Comparison of ENCODE assay signal across 20 cellular contexts in genomic region chr5:89712135-89712700, GRCh38.
DNase-seq lines count a peak whose midpoint lies in the region; ATAC-seq, FAIRE-seq and TF ChIP-seq lines count a peak whose summit lies in the region.
"Had no signal": no experiment of that assay in that cellular context is flagged by ENCODE, and none has a peak within 500 bp of the region (broad histone marks: within the 10 kb centered on the region; RNA-seq: fewer than 3 reads in every experiment).

No MANE protein-coding gene starts in this region.

- no TSS peak for BruUV-seq in GM12878 (replicated peaks; lab: Mats Ljungman, UMichigan)

- peak; percentile 13 for FAIRE-seq in GM12878 (lab: Jason Lieb, UNC)
- FAIRE-seq: GM12892, HepG2, HTR-8/SVneo had no signal

- no peaks in the 10 kb centered on the region for H4K20me1 ChIP-seq in GM12878 (ENCODE audit: control insufficient read depth, insufficient read depth)
- no peaks in the 10 kb centered on the region for H4K20me1 ChIP-seq in osteoblast (ENCODE audit: insufficient read depth, low read length)
- H4K20me1 ChIP-seq: BLaER1 treated with 17β-estradiol and CSF1 and Interleukin-3, amounts not matched to agents 10 nM and 100 nM had no signal

- no peaks in the 10 kb centered on the region for H3K79me1 ChIP-seq in mesenchymal stem cell (replicated peaks; ENCODE audit: low read length, poor library complexity, severe bottlenecking)

- intact Hi-C loops in GM12878 (cut with micrococcal nuclease; ENCODE audit: unreplicated experiment) = no loop called here

- H3K23ac ChIP-seq in mesenchymal stem cell (ENCODE audit: low read length in 2 of 2) = no peak overlapping the region

- peak; percentile 3 for DNase-seq in SK-N-DZ (ENCODE audit: low spot score)
- no peak for DNase-seq in GM12878 (ENCODE audit: low read depth, low spot score)
- peak; percentile 8 for DNase-seq in mesenchymal stem cell
- peak; percentile 26 for DNase-seq in osteoblast (ENCODE audit: insufficient read length, low spot score, missing footprints)
- no peak for DNase-seq in GF-D8 (lab: John Stamatoyannopoulos, UW)
- DNase-seq in AML-193 (lab: John Stamatoyannopoulos, UW) = no peak
- DNase-seq: 8988T; CD8-positive, alpha-beta memory T cell; COR-L47; DMS 273 treated with DMSO at 0.1 percent for 48 hours; DMS53; DND-41; EL; GOT3; H7 had no signal

- TF ChIP-seq POLR2A in GM12878 (IDR thresholded peaks at IDR 0.05; ENCODE audit: low read depth, low read length) = no peak

- in situ Hi-C loops in GM12878 (cut with MboI) = no loop called here

- H2BK120ac ChIP-seq in mesenchymal stem cell (ENCODE audit: low read depth, low read length) = no peak overlapping the region

- H2BK5ac ChIP-seq in mesenchymal stem cell (ENCODE audit: low read depth, low read length, poor library complexity, severe bottlenecking) = no peak overlapping the region

- TF ChIP-seq CTCF in GM12878 (IDR thresholded peaks at IDR 0.05 in 2 of 3, conservative IDR thresholded peaks at IDR 0.05 in 1 of 3; ENCODE audit: control insufficient read depth in 2 of 3, extremely low read depth in 1 of 3, insufficient read depth in 1 of 3, low read depth in 3 of 3, low read length in 3 of 3) (no peak), osteoblast (IDR thresholded peaks at IDR 0.05; ENCODE audit: extremely low read depth, low read depth, low read length) (no peak)

- POLR2A ChIA-PET in GM12878 (lab: Charles Lee) = interaction anchor here (1.7 kb wide), 1 partner anchor 9 kb away, joined by 5 read pairs; no protein-coding TSS in a partner anchor

- H3K9ac ChIP-seq in GM12878 (ENCODE audit: control insufficient read depth, insufficient read depth, low read length) = no peak overlapping the region
- no peak overlapping the region for H3K9ac ChIP-seq in mesenchymal stem cell (ENCODE audit: low read length)
- H3K9ac ChIP-seq: BLaER1 treated with 17β-estradiol and CSF1 and Interleukin-3, amounts not matched to agents 10 nM and 100 nM had no signal

- H3K36me3 ChIP-seq in GM12878 (ENCODE audit: control insufficient read depth in 2 of 2, insufficient read depth in 2 of 2, low read length in 1 of 2) (no peaks in the 10 kb centered on the region), mesenchymal stem cell (ENCODE audit: control insufficient read depth in 1 of 2, insufficient read depth in 2 of 2, low read depth in 1 of 2, low read length in 2 of 2) (no peaks in the 10 kb centered on the region), osteoblast (ENCODE audit: insufficient read depth, low read length) (no peaks in the 10 kb centered on the region)
- H3K36me3 ChIP-seq: BLaER1 treated with 17β-estradiol and CSF1 and Interleukin-3, amounts not matched to agents 10 nM and 100 nM had no signal

- no peak for TF ChIP-seq EP300 in GM12878 (IDR thresholded peaks at IDR 0.05; ENCODE audit: borderline replicate concordance in 1 of 2, control insufficient read depth in 1 of 2, low read depth in 2 of 2, low read length in 2 of 2)

- RAD21 ChIA-PET in GM12878 (lab: Charles Lee; ENCODE audit: unreplicated experiment) = no interaction called here

- no peak for TF ChIP-seq RAD21 in GM12878 (IDR thresholded peaks at IDR 0.05; ENCODE audit: insufficient read depth, low read depth, low read length)

- H2AK5ac ChIP-seq in mesenchymal stem cell (ENCODE audit: low read length, severe bottlenecking) = no peak overlapping the region

- H3K4ac ChIP-seq in mesenchymal stem cell (ENCODE audit: low read depth in 1 of 2, low read length in 2 of 2) = no peak overlapping the region

- H2BK12ac ChIP-seq in mesenchymal stem cell (ENCODE audit: low read length in 2 of 2) = no peak overlapping the region

- SMC1A ChIA-PET in GM12878 (lab: Charles Lee; ENCODE audit: uncharacterized antibody, unreplicated experiment) = interaction anchor here (1.1 to 1.7 kb wide), 2 partner anchors 8 to 9 kb away, joined by 3 read pairs; no protein-coding TSS in a partner anchor

- no peak overlapping the region for H2BK15ac ChIP-seq in mesenchymal stem cell (ENCODE audit: low read depth, poor library complexity, severe bottlenecking)

- no peak overlapping the region for H3K4me2 ChIP-seq in GM12878 (ENCODE audit: control insufficient read depth, insufficient read depth)
- no peak overlapping the region for H3K4me2 ChIP-seq in mesenchymal stem cell (ENCODE audit: low read length, poor library complexity, severe bottlenecking)
- no peak overlapping the region for H3K4me2 ChIP-seq in osteoblast (ENCODE audit: insufficient read depth, low read length)
- H3K4me2 ChIP-seq: BLaER1 treated with 17β-estradiol and CSF1 and Interleukin-3, amounts not matched to agents 10 nM and 100 nM had no signal

- no peak overlapping the region for H3K14ac ChIP-seq in mesenchymal stem cell (ENCODE audit: low read length in 2 of 2)

- 98% methylated on average over 3 of the region's 3 CpGs for WGBS in GM12878 (ENCODE audit: insufficient coverage, insufficient replicate concordance, low lambda C conversion rate, missing lambda C conversion rate)
- WGBS in mesenchymal stem cell = 0% methylated on average over 1 of the region's 3 CpGs

- H3K9me3 ChIP-seq in GM12878 (replicated peaks; ENCODE audit: control insufficient read depth, insufficient read depth, low read length) = no peaks in the 10 kb centered on the region
- no peaks in the 10 kb centered on the region for H3K9me3 ChIP-seq in mesenchymal stem cell (ENCODE audit: control insufficient read depth, low read length)
- no peaks in the 10 kb centered on the region for H3K9me3 ChIP-seq in osteoblast (ENCODE audit: low read depth, low read length)
- H3K9me3 ChIP-seq: BLaER1 treated with 17β-estradiol and CSF1 and Interleukin-3, amounts not matched to agents 10 nM and 100 nM had no signal

- H4K91ac ChIP-seq in mesenchymal stem cell (ENCODE audit: low read length) = no peak overlapping the region

- H2AFZ ChIP-seq in GM12878 (ENCODE audit: control insufficient read depth, low read depth, low read length) = no peak overlapping the region
- H2AFZ ChIP-seq in mesenchymal stem cell (ENCODE audit: low read depth, low read length) = no peak overlapping the region
- H2AFZ ChIP-seq in osteoblast (ENCODE audit: low read length) = no peak overlapping the region

- ATAC-seq in GM12878 (no peak), GM21526 (IDR thresholded peaks at IDR 0.05; ENCODE audit: low FRiP score, unreplicated experiment) (no peak)
- ATAC-seq: HepG2 had no signal

- H3K79me2 ChIP-seq in GM12878 (ENCODE audit: control insufficient read depth, insufficient read depth, low read length) (no peaks in the 10 kb centered on the region), osteoblast (ENCODE audit: insufficient read depth, low read length) (no peaks in the 10 kb centered on the region)

- H3K27ac ChIP-seq in GM12878 (ENCODE audit: control insufficient read depth, insufficient read depth) (no peak overlapping the region), mesenchymal stem cell (ENCODE audit: low read length, poor library complexity, severe bottlenecking) (no peak overlapping the region), osteoblast (ENCODE audit: low read depth, low read length) (no peak overlapping the region)
- H3K27ac ChIP-seq: BLaER1 treated with 17β-estradiol and CSF1 and Interleukin-3, amounts not matched to agents 10 nM and 100 nM had no signal

- H3K4me3 ChIP-seq in GM12878 (no peak overlapping the region), mesenchymal stem cell (ENCODE audit: insufficient read depth in 1 of 2, low read depth in 1 of 2, low read length in 2 of 2) (no peak overlapping the region), osteoblast (ENCODE audit: insufficient read depth, low read length) (no peak overlapping the region)
- H3K4me3 ChIP-seq: BLaER1 treated with 17β-estradiol and CSF1 and Interleukin-3, amounts not matched to agents 10 nM and 100 nM had no signal

- CTCF ChIA-PET in GM12878 (lab: Yijun Ruan, JAX) = interaction anchor here (0.9 kb wide), 1 partner anchor 9 kb away, joined by 3 read pairs; no protein-coding TSS in a partner anchor

- no peak overlapping the region for H4K8ac ChIP-seq in mesenchymal stem cell (ENCODE audit: low read length)

- H3K27me3 ChIP-seq in GM12878 (replicated peaks in 1 of 2; ENCODE audit: control insufficient read depth in 2 of 2, insufficient read depth in 2 of 2, low read length in 1 of 2) = no peaks in the 10 kb centered on the region
- no peaks in the 10 kb centered on the region for H3K27me3 ChIP-seq in mesenchymal stem cell (ENCODE audit: control insufficient read depth in 1 of 2, insufficient read depth in 1 of 2, low read length in 2 of 2)
- no peaks in the 10 kb centered on the region for H3K27me3 ChIP-seq in osteoblast (ENCODE audit: insufficient read depth, low read length)
- H3K27me3 ChIP-seq: BLaER1 treated with 17β-estradiol and CSF1 and Interleukin-3, amounts not matched to agents 10 nM and 100 nM had no signal

- H3K4me1 ChIP-seq in GM12878 (ENCODE audit: control insufficient read depth, insufficient read depth, low read length) = no peaks in the 10 kb centered on the region
- H3K4me1 ChIP-seq in mesenchymal stem cell (ENCODE audit: control insufficient read depth, insufficient read depth, low read depth, low read length) = no peaks in the 10 kb centered on the region
- H3K4me1 ChIP-seq in osteoblast (ENCODE audit: insufficient read depth, low read length) = no peaks in the 10 kb centered on the region

- no peak overlapping the region for H3K18ac ChIP-seq in mesenchymal stem cell (ENCODE audit: low read depth in 1 of 2, low read length in 2 of 2)

TF ChIP-seq in GM12878, 131 proteins besides CTCF, POLR2A, EP300 and RAD21 (continues in another document):
- TF ChIP-seq TAF1 (IDR thresholded peaks at IDR 0.05; ENCODE audit: borderline replicate concordance, low read depth, low read length) (no peak), NR2C1 (IDR thresholded peaks at IDR 0.05) (no peak), SMC3 (IDR thresholded peaks at IDR 0.05; ENCODE audit: borderline replicate concordance, low read length) (no peak), NFXL1 (IDR thresholded peaks at IDR 0.05; ENCODE audit: borderline replicate concordance) (no peak), CEBPB (IDR thresholded peaks at IDR 0.05; ENCODE audit: borderline replicate concordance in 1 of 2, low read depth in 2 of 2, low read length in 2 of 2) (no peak), MAX (IDR thresholded peaks at IDR 0.05; ENCODE audit: low read depth, low read length) (no peak)

Comparison
In these comparisons a context has a peak if more than half of its experiments do, and no peak if none do; other contexts are left out.
1. DNase-seq: peak in SK-N-DZ (single experiment), mesenchymal stem cell (single experiment) and osteoblast (single experiment); none in GM12878 (single experiment), GF-D8 (single experiment) and AML-193 (0 of 2).